In genomic region chrX:153609917-153610833, GRCh38 we compare ENCODE assay signal across 8 cellular contexts. TPM values are rescaled to one million over a fixed set of nuclear protein-coding genes. Genes with fewer than 3 reads are reported as not detected.
DNase-seq lines count a peak whose midpoint lies in the region; ATAC-seq and TF ChIP-seq lines count a peak whose summit lies in the region.

No MANE protein-coding gene starts in this region.

- no peaks in the 10 kb centered on the region for H3K36me3 Mint-ChIP-seq in IgD-negative memory B cell
- no peaks in the 10 kb centered on the region for H3K36me3 Mint-ChIP-seq in activated naive CD4-positive, alpha-beta T cell treated with anti-CD3 and anti-CD28 coated beads, Interleukin-2, amount 50 U/mL, for 72 hours

- peaks cover 0 to 10% (median 2%) of the 10 kb centered on the region in 3 donors for H3K9me3 Mint-ChIP-seq in IgD-negative memory B cell
- H3K9me3 Mint-ChIP-seq in activated naive CD4-positive, alpha-beta T cell treated with anti-CD3 and anti-CD28 coated beads, Interleukin-2, amount 50 U/mL, for 72 hours: no peaks in the 10 kb centered on the region

- intact Hi-C loops in head of caudate nucleus (cut with DNase I) (loop anchor here (5.0 kb wide), 1 partner anchor 57 kb away; no protein-coding TSS in a partner anchor), thyroid gland (cut with DNase I) (loop anchor here (5.0 kb wide), 1 partner anchor 57 kb away; no protein-coding TSS in a partner anchor)

- H3K4me1 Mint-ChIP-seq in IgD-negative memory B cell: peaks cover 2 to 4% (median 2%) of the 10 kb centered on the region in 3 donors

- H3K79me2 ChIP-seq in SK-N-SH (ENCODE audit: insufficient read depth) (no peaks in the 10 kb centered on the region), parathyroid adenoma (no peaks in the 10 kb centered on the region)

- peak; percentile 95 for DNase-seq in DMS 273 (lab: John Stamatoyannopoulos, UW; ENCODE audit: unreplicated experiment)
- DNase-seq in DMS 273 treated with DMSO at 0.1 percent for 48 hours (lab: John Stamatoyannopoulos, UW): no peak
- peak; percentile 88 for DNase-seq in SK-N-SH
- DNase-seq in activated naive CD4-positive, alpha-beta T cell treated with anti-CD3 and anti-CD28 coated beads, Interleukin-2, amount 50 U/mL, for 72 hours (ENCODE audit: low spot score in 2 of 2): peak; percentile 63 to 76
- peak; percentile 60 to 91 (median 82) for DNase-seq in head of caudate nucleus
- DNase-seq in thyroid gland: peak; percentile 68 to 70

- H3K27ac Mint-ChIP-seq in IgD-negative memory B cell: peak overlapping the region in 1 of 3 donors; percentile 62
- peak overlapping the region in 1 of 2 donors; percentile 55 for H3K27ac Mint-ChIP-seq in activated naive CD4-positive, alpha-beta T cell treated with anti-CD3 and anti-CD28 coated beads, Interleukin-2, amount 50 U/mL, for 72 hours

- TF ChIP-seq CTCF in SK-N-SH (IDR thresholded peaks at IDR 0.05) (peak; percentile 79), parathyroid adenoma (IDR thresholded peaks at IDR 0.05) (peak; percentile 72), thyroid gland (IDR thresholded peaks at IDR 0.05) (peak; percentile 27 to 79 (median 53))

- H3K36me3 ChIP-seq in SK-N-SH (replicated peaks in 1 of 2; ENCODE audit: control insufficient read depth in 1 of 2, insufficient read depth in 2 of 2, low read length in 1 of 2) (no peaks in the 10 kb centered on the region), parathyroid adenoma (ENCODE audit: control insufficient read depth, insufficient read depth, low read length) (no peaks in the 10 kb centered on the region), thyroid gland (no peaks in the 10 kb centered on the region)

- H2AFZ ChIP-seq in SK-N-SH (ENCODE audit: low read depth) (peak overlapping the region; percentile 63; the same call in 1 of the 2 replicates), parathyroid adenoma (peak overlapping the region; percentile 74)

- CTCF ChIA-PET in SK-N-SH (lab: Yijun Ruan, JAX): interaction anchor here (0.5 to 13.0 kb wide), 36 partner anchors 8 to 656 kb away, joined by 3 to 128 read pairs (median 6); partner anchors contain the start of genes CCNQ, DUSP9, HAUS7 and SLC6A8

- peaks cover 26% of the 10 kb centered on the region for H3K27me3 Mint-ChIP-seq in IgD-negative memory B cell

- H3K27me3 ChIP-seq in SK-N-SH (ENCODE audit: insufficient read depth): peaks cover 57% of the 10 kb centered on the region
- H3K27me3 ChIP-seq in parathyroid adenoma (ENCODE audit: control insufficient read depth, insufficient read depth, low read length): no peaks in the 10 kb centered on the region
- no peaks in the 10 kb centered on the region for H3K27me3 ChIP-seq in thyroid gland

- peak overlapping the region in 1 of 2 experiments; percentile 64; a peak in 2 of 4 replicates for H3K27ac ChIP-seq in SK-N-SH (ENCODE audit: low read depth in 2 of 2, low read length in 1 of 2)
- no peak overlapping the region for H3K27ac ChIP-seq in parathyroid adenoma
- no peak overlapping the region for H3K27ac ChIP-seq in thyroid gland

- no peak for TF ChIP-seq EP300 in SK-N-SH (IDR thresholded peaks at IDR 0.05; ENCODE audit: borderline replicate concordance in 1 of 2, low read depth in 1 of 2, low read length in 1 of 2)

- WGBS in SK-N-SH (ENCODE audit: low lambda C conversion rate): 17% methylated on average over 22 of the region's 63 CpGs
- 0% methylated on average over 1 of the region's 63 CpGs; no CpG with 5 or more reads in 1 of the 2 donors for WGBS in thyroid gland, 2 donors

- H3K9ac ChIP-seq in SK-N-SH (peak overlapping the region; percentile 25; the same call in 1 of the 2 replicates), parathyroid adenoma (no peak overlapping the region)

- H3K4me2 ChIP-seq in SK-N-SH (peak overlapping the region; percentile 67), parathyroid adenoma (ENCODE audit: low read length) (peak overlapping the region; percentile 38)

- H3K4me1 ChIP-seq in SK-N-SH (ENCODE audit: control insufficient read depth in 1 of 2, insufficient read depth in 2 of 2, low read depth in 1 of 2, low read length in 1 of 2) (peaks cover 0 to 10% of the 10 kb centered on the region in 2 experiments; a peak in 1 of 4 replicates), parathyroid adenoma (no peaks in the 10 kb centered on the region), thyroid gland (peaks cover 0 to 5% of the 10 kb centered on the region in 2 donors)

- no peak for TF ChIP-seq POLR2A in thyroid gland (IDR thresholded peaks at IDR 0.05)

- peak overlapping the region; percentile 52 to 85 (median 74) for H3K4me3 Mint-ChIP-seq in IgD-negative memory B cell

- peak; percentile 73 for TF ChIP-seq RAD21 in SK-N-SH (IDR thresholded peaks at IDR 0.05; ENCODE audit: low read length)

- H3K9me3 ChIP-seq in SK-N-SH: no peaks in the 10 kb centered on the region
- H3K9me3 ChIP-seq in parathyroid adenoma (ENCODE audit: control insufficient read depth, low read length): no peaks in the 10 kb centered on the region
- no peaks in the 10 kb centered on the region for H3K9me3 ChIP-seq in thyroid gland

- H3K4me3 ChIP-seq in SK-N-SH (ENCODE audit: low read depth in 2 of 2, low read length in 1 of 2) (peak overlapping the region; percentile 35 to 37; a peak in 2 of 4 replicates), parathyroid adenoma (ENCODE audit: low read depth, low read length) (peak overlapping the region; percentile 27), thyroid gland (replicated peaks in 1 of 3) (peak overlapping the region in 1 of 3 donors; percentile 30)

- H3F3A ChIP-seq in SK-N-SH (replicated peaks; ENCODE audit: insufficient read depth): no peaks in the 10 kb centered on the region

- ATAC-seq in activated naive CD4-positive, alpha-beta T cell treated with anti-CD3 and anti-CD28 coated beads, Interleukin-2, amount 50 U/mL, for 72 hours: peak; percentile 86 to 97

- H4K20me1 ChIP-seq in SK-N-SH (ENCODE audit: insufficient read depth): no peaks in the 10 kb centered on the region

- H3K9me2 ChIP-seq in SK-N-SH: no peaks in the 10 kb centered on the region

- POLR2A ChIA-PET in SK-N-SH (lab: Yijun Ruan, JAX): interaction anchor here (0.6 to 1.2 kb wide), 2 partner anchors 12 to 362 kb away, joined by 3 read pairs; no protein-coding TSS in a partner anchor

TF ChIP-seq in SK-N-SH, 30 proteins besides CTCF, POLR2A, EP300 and RAD21:
- TF ChIP-seq SIN3A (IDR thresholded peaks at IDR 0.05; ENCODE audit: borderline replicate concordance, low read depth, low read length) (peak; percentile 48; the same call in 1 of the 2 replicates), NRF1 (IDR thresholded peaks at IDR 0.05; ENCODE audit: low read depth, low read length) (peak; percentile 57), FOXM1 (IDR thresholded peaks at IDR 0.05; ENCODE audit: low read depth) (no peak), MAX (IDR thresholded peaks at IDR 0.05; ENCODE audit: low read depth) (peak; percentile 81), SMC3 (IDR thresholded peaks at IDR 0.05; ENCODE audit: low read depth, low read length) (peak; percentile 63), MXI1 (IDR thresholded peaks at IDR 0.05; ENCODE audit: low read depth, low read length) (peak; percentile 56; the same call in 1 of the 2 replicates), CHD2 (IDR thresholded peaks at IDR 0.05; ENCODE audit: low read length, partially characterized antibody) (no peak)

RNA-seq across cellular contexts. Expression of gene CCNQ, which starts 11.2 kb away (rescaled TPM):
- polyA plus RNA-seq in IgD-negative memory B cell (56.1 TPM), SK-N-SH (2012; rRNA removed) (44.5 and 45.3 TPM in 2 replicates)
- polyA plus RNA-seq in SK-N-SH (2012; cell fraction: cytosol; rRNA removed): 29.3 and 41.5 TPM in 2 replicates
- polyA plus RNA-seq in SK-N-SH (2012; cell fraction: nucleus; rRNA removed): 24.8 and 34.7 TPM in 2 replicates
- 10 to 100 TPM; 13.0 to 14.0 TPM for total RNA-seq in activated naive CD4-positive, alpha-beta T cell treated with anti-CD3 and anti-CD28 coated beads, Interleukin-2, amount 50 U/mL, for 72 hours
- total RNA-seq in thyroid gland: 10 to 100 TPM; 22.0 to 43.3 (median 33.0) TPM

RNA-seq across cellular contexts. Expression of gene DUSP9, which starts 36.8 kb away (rescaled TPM):
- polyA plus RNA-seq in IgD-negative memory B cell (not detected), SK-N-SH (2012; rRNA removed) (0.05 and 0.08 TPM in 2 replicates)
- polyA plus RNA-seq in SK-N-SH (2012; cell fraction: cytosol; rRNA removed): 0.04 and 0.07 TPM in 2 replicates
- polyA plus RNA-seq in SK-N-SH (2012; cell fraction: nucleus; rRNA removed): 0.06 TPM in 1 of 2 replicates, not detected in the other
- total RNA-seq in activated naive CD4-positive, alpha-beta T cell treated with anti-CD3 and anti-CD28 coated beads, Interleukin-2, amount 50 U/mL, for 72 hours: under 1 TPM in 1 of 2 donors, not detected in 1; 0.91 TPM
- not detected for total RNA-seq in thyroid gland
